ENCODE assay signal across 11 cellular contexts in the genomic region with DNA sequence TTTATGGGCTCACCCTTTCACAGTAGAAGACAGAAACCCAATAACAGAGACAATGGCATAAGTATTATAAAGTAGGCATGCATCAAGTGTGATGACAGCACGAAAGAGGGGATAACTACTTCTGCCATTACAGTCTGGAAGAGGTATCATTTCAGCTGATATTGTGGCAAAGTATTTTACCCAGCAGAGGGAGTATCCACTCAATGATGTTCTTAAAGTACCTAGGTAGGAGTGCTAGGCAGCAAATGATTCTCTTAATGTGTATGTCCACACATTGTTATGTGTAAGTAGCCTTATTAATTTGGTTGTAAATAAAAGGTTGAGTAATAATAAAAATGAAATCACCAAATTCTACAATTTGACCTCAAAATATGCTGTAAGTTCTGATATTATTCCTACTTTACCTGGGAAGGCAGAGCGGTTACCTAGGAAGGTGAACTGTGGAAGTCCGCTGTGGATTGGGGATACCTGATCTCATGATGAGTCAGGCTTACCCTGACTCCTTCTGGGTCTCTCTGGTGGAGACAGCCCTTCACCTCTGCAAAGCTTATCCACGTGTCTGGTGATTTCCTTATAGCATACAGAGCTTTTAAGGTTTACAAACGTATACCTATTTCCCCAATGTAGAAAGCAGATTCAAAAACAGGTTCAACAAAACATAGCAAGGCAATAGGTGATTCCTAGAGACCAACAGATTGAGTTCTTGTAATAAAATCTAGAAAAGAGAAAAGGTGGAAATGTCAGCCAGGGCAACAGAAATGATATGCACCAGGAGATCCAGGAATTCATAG. TPM values are rescaled to one million over a fixed set of nuclear protein-coding genes. Genes with fewer than 3 reads are reported as not detected.
DNase-seq lines count a peak whose midpoint lies in the region; ATAC-seq and TF ChIP-seq lines count a peak whose summit lies in the region.
"Had no signal": no experiment of that assay in that cellular context is flagged by ENCODE, and none has a peak within 500 bp of the region (broad histone marks: within the 10 kb centered on the region; RNA-seq: fewer than 3 reads in every experiment).

No MANE protein-coding gene starts in this region.

- no peaks in the 10 kb centered on the region for H3K9me3 ChIP-seq in CD4-positive, alpha-beta memory T cell (ENCODE audit: control insufficient read depth in 1 of 2, low read length in 2 of 2)
- H3K9me3 ChIP-seq in HEK293 (ENCODE audit: control insufficient read depth, insufficient read depth, low read depth, low read length) (no peaks in the 10 kb centered on the region), T-helper 17 cell (ENCODE audit: control insufficient read depth, low read length, poor library complexity, severe bottlenecking) (no peaks in the 10 kb centered on the region), upper lobe of left lung (no peaks in the 10 kb centered on the region)

- H3K4me1 Mint-ChIP-seq in CD4-positive, alpha-beta memory T cell, result peaks cover 19 to 40% (median 31%) of the 10 kb centered on the region in 4 donors
- peaks cover 18% of the 10 kb centered on the region for H3K4me1 Mint-ChIP-seq in T-helper 17 cell
- H3K4me1 Mint-ChIP-seq in activated CD4-positive, alpha-beta T cell treated with anti-CD3 and anti-CD28 coated beads, Interleukin-2, amount 10 ng/mL, durations not matched to agents 7 days and 5 days, result peaks cover 40% of the 10 kb centered on the region

- peaks cover 4 to 8% of the 10 kb centered on the region in 2 donors for H3K36me3 Mint-ChIP-seq in CD4-positive, alpha-beta memory T cell
- H3K36me3 Mint-ChIP-seq in T-helper 17 cell (ENCODE audit: low read depth), result peaks cover 2% of the 10 kb centered on the region
- peaks cover 2% of the 10 kb centered on the region for H3K36me3 Mint-ChIP-seq in activated CD4-positive, alpha-beta T cell treated with anti-CD3 and anti-CD28 coated beads, Interleukin-2, amount 10 ng/mL, durations not matched to agents 7 days and 5 days (ENCODE audit: low read depth)

- no peaks in the 10 kb centered on the region for H3K27me3 ChIP-seq in CD4-positive, alpha-beta memory T cell (ENCODE audit: insufficient read depth, low read length)
- H3K27me3 ChIP-seq in upper lobe of left lung, result no peaks in the 10 kb centered on the region

- H3K4me1 ChIP-seq in CD4-positive, alpha-beta memory T cell (ENCODE audit: insufficient read depth, low read length), result peaks cover 34% of the 10 kb centered on the region
- H3K4me1 ChIP-seq in HEK293 (ENCODE audit: control insufficient read depth, insufficient read depth, low read length) (peaks cover 8% of the 10 kb centered on the region), upper lobe of left lung (peaks cover 8 to 24% (median 14%) of the 10 kb centered on the region in 4 donors)

- no peak overlapping the region for H3K27ac ChIP-seq in CD4-positive, alpha-beta memory T cell (ENCODE audit: low read depth, low read length)
- H3K27ac ChIP-seq in HEK293 (ENCODE audit: extremely low read depth, low read depth, low read length) (no peak overlapping the region), upper lobe of left lung (no peak overlapping the region)

- POLR2A ChIA-PET in CD4-positive, alpha-beta memory T cell (lab: Charles Lee; ENCODE audit: partially characterized antibody), result interaction anchor here (0.6 to 13.2 kb wide), 4 partner anchors 20 to 68 kb away, joined by 3 to 251 read pairs (median 8); a partner anchor contains a TSS
- POLR2A ChIA-PET in HEK293 (lab: Yijun Ruan, JAX), result no interaction called here
- POLR2A ChIA-PET in activated CD4-positive, alpha-beta T cell treated with anti-CD3 and anti-CD28 coated beads, Interleukin-2, amount 10 ng/mL, durations not matched to agents 7 days and 5 days (lab: Charles Lee), result no interaction called here

- no peaks in the 10 kb centered on the region for H3K36me3 ChIP-seq in CD4-positive, alpha-beta memory T cell (ENCODE audit: insufficient read depth, low read length)
- H3K36me3 ChIP-seq in HEK293 (ENCODE audit: control insufficient read depth in 2 of 2, insufficient read depth in 1 of 2, low read length in 2 of 2) (no peaks in the 10 kb centered on the region), upper lobe of left lung (no peaks in the 10 kb centered on the region)

- ATAC-seq in T-helper 17 cell (no peak), upper lobe of left lung (ENCODE audit: low FRiP score in 2 of 2) (no peak)
- ATAC-seq: activated T-helper 17 cell treated with anti-CD3 and anti-CD28 coated beads, Interleukin-2, amount 50 U/mL, for 72 hours had no signal

- intact Hi-C loops in CD4-positive, alpha-beta memory T cell (cut with micrococcal nuclease), result loop anchor here (1.0 to 2.0 kb wide), 2 partner anchors 70 to 240 kb away; no protein-coding TSS in a partner anchor

- no peak for TF ChIP-seq EP300 in upper lobe of left lung (IDR thresholded peaks at IDR 0.05)

- H3K27me3 Mint-ChIP-seq in CD4-positive, alpha-beta memory T cell, result no peaks in the 10 kb centered on the region
- H3K27me3 Mint-ChIP-seq in T-helper 17 cell, result no peaks in the 10 kb centered on the region
- H3K27me3 Mint-ChIP-seq in activated CD4-positive, alpha-beta T cell treated with anti-CD3 and anti-CD28 coated beads, Interleukin-2, amount 10 ng/mL, durations not matched to agents 7 days and 5 days, result no peaks in the 10 kb centered on the region
- H3K27me3 Mint-ChIP-seq: activated T-helper 17 cell treated with anti-CD3 and anti-CD28 coated beads, Interleukin-2, amount 50 U/mL, for 72 hours had no signal

- H3K4me3 Mint-ChIP-seq in CD4-positive, alpha-beta memory T cell, result peak overlapping the region in 1 of 8 donors; percentile 68
- H3K4me3 Mint-ChIP-seq in T-helper 17 cell, result no peak overlapping the region
- H3K4me3 Mint-ChIP-seq in activated CD4-positive, alpha-beta T cell treated with anti-CD3 and anti-CD28 coated beads, Interleukin-2, amount 10 ng/mL, durations not matched to agents 7 days and 5 days, result no peak overlapping the region
- H3K4me3 Mint-ChIP-seq: activated T-helper 17 cell treated with anti-CD3 and anti-CD28 coated beads, Interleukin-2, amount 50 U/mL, for 72 hours had no signal

- H3K9me3 Mint-ChIP-seq in CD4-positive, alpha-beta memory T cell, result no peaks in the 10 kb centered on the region
- H3K9me3 Mint-ChIP-seq in activated CD4-positive, alpha-beta T cell treated with anti-CD3 and anti-CD28 coated beads, Interleukin-2, amount 10 ng/mL, durations not matched to agents 7 days and 5 days, result no peaks in the 10 kb centered on the region
- H3K9me3 Mint-ChIP-seq: activated T-helper 17 cell treated with anti-CD3 and anti-CD28 coated beads, Interleukin-2, amount 50 U/mL, for 72 hours had no signal

- no peak overlapping the region for H3K4me3 ChIP-seq in CD4-positive, alpha-beta memory T cell (ENCODE audit: low read length in 2 of 2)
- H3K4me3 ChIP-seq in HEK293 (ENCODE audit: low read depth, low read length) (no peak overlapping the region), upper lobe of left lung (no peak overlapping the region)

- TF ChIP-seq POLR2A in upper lobe of left lung (IDR thresholded peaks at IDR 0.05), result no peak

- TF ChIP-seq CTCF in HEK293 (tag by site-specific recombination; IDR thresholded peaks at IDR 0.05), result no peak
- peak in 1 of 6 experiments; percentile 11 for TF ChIP-seq CTCF in upper lobe of left lung (IDR thresholded peaks at IDR 0.05)

- DNase-seq in CD4-positive, alpha-beta memory T cell, result peak in 4 of 5 donors; percentile 48 to 56 (median 50)
- DNase-seq in T-helper 17 cell (no peak), left kidney (ENCODE audit: low read depth, low spot score) (peak; percentile 53), NCI-H748 treated with DMSO at 0.1 percent for 48 hours (lab: John Stamatoyannopoulos, UW) (no peak), upper lobe of left lung (no peak)
- no peak for DNase-seq in activated CD4-positive, alpha-beta T cell treated with anti-CD3 and anti-CD28 coated beads, Interleukin-2, amount 10 ng/mL, durations not matched to agents 7 days and 5 days
- DNase-seq in activated CD8-positive, alpha-beta memory T cell treated with anti-CD3 and anti-CD28 coated beads, Interleukin-2, amount 50 U/mL, for 4 hours, result no peak
- DNase-seq: effector CD8-positive, alpha-beta T cell; stimulated activated CD4-positive, alpha-beta T cell treated with anti-CD3 and anti-CD28 coated beads, Interleukin-15, amount 100 ng/mL, for 24 hours had no signal

- CTCF ChIA-PET in CD4-positive, alpha-beta memory T cell (lab: Charles Lee; ENCODE audit: partially characterized antibody), result interaction anchor here (0.8 to 14.9 kb wide), 8 partner anchors 10 to 110 kb away, joined by 3 to 325 read pairs (median 5); a partner anchor contains a TSS
- CTCF ChIA-PET in HEK293 (lab: Yijun Ruan, JAX), result interaction anchor here (2.8 kb wide), 1 partner anchor 20 kb away, joined by 7 read pairs; no protein-coding TSS in a partner anchor
- CTCF ChIA-PET in activated CD4-positive, alpha-beta T cell treated with anti-CD3 and anti-CD28 coated beads, Interleukin-2, amount 10 ng/mL, durations not matched to agents 7 days and 5 days (lab: Charles Lee), result interaction anchor here (0.6 to 2.9 kb wide), 4 partner anchors 10 to 73 kb away, joined by 3 to 10 read pairs (median 3); no protein-coding TSS in a partner anchor

- WGBS in upper lobe of left lung, 2 donors, result 89 to 90% methylated on average over 5 of the region's 5 CpGs

- H3K27ac Mint-ChIP-seq in CD4-positive, alpha-beta memory T cell, result peak overlapping the region; percentile 26 to 85 (median 59)
- peak overlapping the region; percentile 69 for H3K27ac Mint-ChIP-seq in T-helper 17 cell
- H3K27ac Mint-ChIP-seq in activated CD4-positive, alpha-beta T cell treated with anti-CD3 and anti-CD28 coated beads, Interleukin-2, amount 10 ng/mL, durations not matched to agents 7 days and 5 days, result no peak overlapping the region
- H3K27ac Mint-ChIP-seq: activated T-helper 17 cell treated with anti-CD3 and anti-CD28 coated beads, Interleukin-2, amount 50 U/mL, for 72 hours had no signal

TF ChIP-seq in HEK293, 187 proteins besides CTCF, POLR2A, EP300 and RAD21:
- TF ChIP-seq ZNF132 (tag by site-specific recombination; IDR thresholded peaks at IDR 0.05; ENCODE audit: borderline replicate concordance), result no peak
- TF ChIP-seq ZBTB17 (tag by site-specific recombination; IDR thresholded peaks at IDR 0.05), result peak; percentile 74
- no peak for TF ChIP-seq ZNF529 (tag by site-specific recombination; IDR thresholded peaks at IDR 0.05; ENCODE audit: insufficient replicate concordance)

RNA-seq across cellular contexts. Expression of a gene that starts 4.0 kb away (rescaled TPM):
- total RNA-seq in CD4-positive, alpha-beta memory T cell, result 10 to 100 TPM; 88.4 to 89.0 TPM
- polyA plus RNA-seq in CD4-positive, alpha-beta memory T cell, result 100 to 1,000 TPM; 112 to 161 TPM
- 10 to 100 TPM; 74.2 to 75.3 TPM for total RNA-seq in T-helper 17 cell
- total RNA-seq in activated CD4-positive, alpha-beta T cell treated with anti-CD3 and anti-CD28 coated beads, Interleukin-2, amount 10 ng/mL, durations not matched to agents 7 days and 5 days, result 10 to 100 TPM; 67.8 to 70.5 TPM
- 10 to 100 TPM; 29.3 to 55.5 (median 47.7) TPM for total RNA-seq in upper lobe of left lung

Comparison
In these comparisons a context has a peak if more than half of its experiments do, and no peak if none do; other contexts are left out.
1. DNase-seq: peak in CD4-positive, alpha-beta memory T cell (4 of 5) and left kidney (single experiment); none in T-helper 17 cell (0 of 3), NCI-H748 treated with DMSO at 0.1 percent for 48 hours (single experiment), activated CD4-positive, alpha-beta T cell treated with anti-CD3 and anti-CD28 coated beads, Interleukin-2, amount 10 ng/mL, durations not matched to agents 7 days and 5 days (single experiment), activated CD8-positive, alpha-beta memory T cell treated with anti-CD3 and anti-CD28 coated beads, Interleukin-2, amount 50 U/mL, for 4 hours (single experiment) and upper lobe of left lung (0 of 2).